In the genomic region with DNA sequence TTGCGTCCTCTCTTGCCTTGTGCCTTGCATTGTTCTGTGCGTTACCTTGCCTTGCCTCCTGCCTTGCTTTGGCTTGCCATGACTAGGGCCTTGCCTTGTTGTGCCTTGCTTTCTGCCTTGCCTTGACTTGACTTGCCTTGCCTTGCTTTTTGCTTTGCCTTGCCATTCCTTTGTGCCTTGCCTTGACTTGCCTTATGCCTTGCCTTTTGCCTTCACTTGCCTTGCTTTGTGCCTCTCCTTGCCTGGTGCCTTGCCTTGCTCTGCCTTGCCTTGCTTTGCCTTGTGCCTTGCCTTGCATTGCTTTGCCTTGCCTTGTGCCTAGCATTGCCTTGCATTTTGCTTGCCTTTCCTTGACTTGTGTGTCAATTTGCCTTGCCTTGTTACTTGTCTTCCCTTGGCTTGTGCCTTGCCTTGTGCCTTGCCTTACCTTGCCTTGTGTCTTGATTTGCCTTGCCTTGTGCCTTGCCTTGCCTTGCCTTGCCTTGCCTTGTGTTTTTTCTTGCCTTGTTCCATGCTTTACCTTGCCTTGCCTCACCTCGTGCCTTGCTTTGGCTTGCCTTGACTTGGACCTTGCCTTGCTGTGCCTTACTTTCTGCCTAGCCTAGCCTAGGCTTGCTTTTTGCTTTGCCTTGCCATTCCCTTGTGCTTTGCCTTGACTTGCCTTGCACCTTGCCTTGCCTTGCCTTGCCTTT, we compare ENCODE assay signal across 18 cellular contexts.
"Had no signal": no experiment of that assay in that cellular context is flagged by ENCODE, and none has a peak within 500 bp of the region (broad histone marks: within the 10 kb centered on the region; RNA-seq: fewer than 3 reads in every experiment).

No MANE protein-coding gene starts in this region.

- ATAC-seq: effector memory CD8-positive, alpha-beta T cell; foreskin keratinocyte; left ventricle myocardium superior; lower lobe of right lung; natural killer cell; pancreas; stimulated activated naive B cell treated with anti-CD40 and anti-IgM and Interleukin-4, amounts not matched to agents 10 μg/mL and 1 μg/mL and 100 μg/mL, for 72 hours; stimulated activated naive CD8-positive, alpha-beta T cell treated with anti-CD3 and anti-CD28 coated beads, Interleukin-15, amount 100 ng/mL, for 72 hours had no signal

- H3K9me3 ChIP-seq: lower lobe of right lung, neutrophil, pancreas, thyroid gland had no signal

- H3K4me3 Mint-ChIP-seq: effector memory CD8-positive, alpha-beta T cell; natural killer cell; stimulated activated naive B cell treated with anti-CD40 and anti-IgM and Interleukin-4, amounts not matched to agents 10 μg/mL and 1 μg/mL and 100 μg/mL, for 72 hours; stimulated activated naive CD8-positive, alpha-beta T cell treated with anti-CD3 and anti-CD28 coated beads, Interleukin-15, amount 100 ng/mL, for 72 hours; type B pancreatic cell had no signal

- H3K27me3 Mint-ChIP-seq: effector memory CD8-positive, alpha-beta T cell; stimulated activated naive B cell treated with anti-CD40 and anti-IgM and Interleukin-4, amounts not matched to agents 10 μg/mL and 1 μg/mL and 100 μg/mL, for 72 hours; stimulated activated naive CD8-positive, alpha-beta T cell treated with anti-CD3 and anti-CD28 coated beads, Interleukin-15, amount 100 ng/mL, for 72 hours; type B pancreatic cell had no signal

- H3K4me1 Mint-ChIP-seq: natural killer cell; stimulated activated naive B cell treated with anti-CD40 and anti-IgM and Interleukin-4, amounts not matched to agents 10 μg/mL and 1 μg/mL and 100 μg/mL, for 72 hours; stimulated activated naive CD8-positive, alpha-beta T cell treated with anti-CD3 and anti-CD28 coated beads, Interleukin-15, amount 100 ng/mL, for 72 hours had no signal

- DNase-seq: caudate nucleus; cerebellar nuclear complex; cortex of kidney; effector memory CD8-positive, alpha-beta T cell; left ventricle myocardium superior; lower lobe of right lung; natural killer cell; pancreas; stimulated activated CD4-positive, alpha-beta T cell treated with anti-CD3 and anti-CD28 coated beads, Interleukin-15, amount 100 ng/mL, for 24 hours; stimulated activated CD4-positive, alpha-beta T cell treated with anti-CD3 and anti-CD28 coated beads, Interleukin-2, amount 100 ng/mL, for 48 hours; stimulated activated naive B cell treated with anti-CD40 and anti-IgM and Interleukin-4, amounts not matched to agents 10 μg/mL and 1 μg/mL and 100 μg/mL, for 72 hours; stimulated activated naive CD8-positive, alpha-beta T cell treated with anti-CD3 and anti-CD28 coated beads, Interleukin-15, amount 100 ng/mL, for 72 hours; thyroid gland had no signal

- H3K9me3 Mint-ChIP-seq: type B pancreatic cell had no signal

- H3K4me1 ChIP-seq: esophagus muscularis mucosa, foreskin keratinocyte, lower lobe of right lung, pancreas, thyroid gland had no signal

- H3K36me3 ChIP-seq: esophagus muscularis mucosa, lower lobe of right lung, neutrophil, pancreas, thyroid gland had no signal

- H3K36me3 Mint-ChIP-seq: natural killer cell; stimulated activated naive B cell treated with anti-CD40 and anti-IgM and Interleukin-4, amounts not matched to agents 10 μg/mL and 1 μg/mL and 100 μg/mL, for 72 hours; type B pancreatic cell had no signal

- H3K4me3 ChIP-seq: esophagus muscularis mucosa, lower lobe of right lung, pancreas, skin epidermis, thyroid gland had no signal

- H3K27ac ChIP-seq: esophagus muscularis mucosa, foreskin keratinocyte, lower lobe of right lung, neutrophil, pancreas, skin epidermis, thyroid gland had no signal

- H3K27ac Mint-ChIP-seq: effector memory CD8-positive, alpha-beta T cell; natural killer cell; stimulated activated naive B cell treated with anti-CD40 and anti-IgM and Interleukin-4, amounts not matched to agents 10 μg/mL and 1 μg/mL and 100 μg/mL, for 72 hours; stimulated activated naive CD8-positive, alpha-beta T cell treated with anti-CD3 and anti-CD28 coated beads, Interleukin-15, amount 100 ng/mL, for 72 hours; type B pancreatic cell had no signal

- H3K27me3 ChIP-seq: esophagus muscularis mucosa, foreskin keratinocyte, neutrophil, pancreas, thyroid gland had no signal
